1 cellular context compared by ENCODE assay signal in genomic region chr14:21100931-21101330, GRCh38.
TF ChIP-seq lines count a peak whose summit lies in the region.

TMEM253 (plus strand) TSS chr14:21101066; CDS start chr14:21101344, 278 bp downstream.

TF ChIP-seq in H1, 55 proteins besides CTCF, POLR2A, EP300 and RAD21:
- TF ChIP-seq ASH2L (IDR thresholded peaks at IDR 0.05; ENCODE audit: low read length) (no peak), JUND (IDR thresholded peaks at IDR 0.05; ENCODE audit: low read length) (no peak), FOSL1 (IDR thresholded peaks at IDR 0.05; ENCODE audit: insufficient read depth, low read depth, low read length) (no peak), SIX5 (IDR thresholded peaks at IDR 0.05; ENCODE audit: low read depth, low read length) (no peak), GABPA (IDR thresholded peaks at IDR 0.05; ENCODE audit: borderline replicate concordance, insufficient read depth, low read length) (no peak), BCL11A (IDR thresholded peaks at IDR 0.05; ENCODE audit: low read depth in 2 of 2, low read length in 2 of 2) (no peak), CBX5 (IDR thresholded peaks at IDR 0.05; ENCODE audit: low read depth, low read length) (no peak), TEAD4 (IDR thresholded peaks at IDR 0.05; ENCODE audit: low read depth, low read length) (no peak), CTBP2 (IDR thresholded peaks at IDR 0.05; ENCODE audit: borderline replicate concordance, insufficient read depth, insufficient read length, low read length) (no peak)
- TF ChIP-seq, protein P1, sequence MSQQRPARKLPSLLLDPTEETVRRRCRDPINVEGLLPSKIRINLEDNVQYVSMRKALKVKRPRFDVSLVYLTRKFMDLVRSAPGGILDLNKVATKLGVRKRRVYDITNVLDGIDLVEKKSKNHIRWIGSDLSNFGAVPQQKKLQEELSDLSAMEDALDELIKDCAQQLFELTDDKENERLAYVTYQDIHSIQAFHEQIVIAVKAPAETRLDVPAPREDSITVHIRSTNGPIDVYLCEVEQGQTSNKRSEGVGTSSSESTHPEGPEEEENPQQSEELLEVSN (IDR thresholded peaks at IDR 0.05), result no peak
